ENCODE assay signal across 9 cellular contexts in genomic region chr6:10838794-10839333, GRCh38. TPM values are rescaled to one million over a fixed set of nuclear protein-coding genes. Genes with fewer than 3 reads are reported as not detected.
DNase-seq lines count a peak whose midpoint lies in the region; ATAC-seq and TF ChIP-seq lines count a peak whose summit lies in the region.
"Had no signal": no experiment of that assay in that cellular context is flagged by ENCODE, and none has a peak within 500 bp of the region (broad histone marks: within the 10 kb centered on the region; RNA-seq: fewer than 3 reads in every experiment).

No MANE protein-coding gene starts in this region.

- no peak for DNase-seq in activated T-cell treated with anti-CD3 and anti-CD28 coated beads, Interleukin-2, amount 50 U/mL, for 4 hours
- peak; percentile 15 for DNase-seq in iPS-NIHi11 (ENCODE audit: low spot score)
- DNase-seq in stimulated activated naive B cell treated with anti-CD40 and anti-IgM and Interleukin-4, amounts not matched to agents 10 μg/mL and 1 μg/mL and 100 μg/mL, for 72 hours: peak; percentile 69
- DNase-seq in T1000 (lab: John Stamatoyannopoulos, UW): no peak
- DNase-seq in mesendoderm: no peak

- H3K4me1 Mint-ChIP-seq in activated T-cell treated with anti-CD3 and anti-CD28 coated beads, Interleukin-2, amount 50 U/mL, for 4 hours (ENCODE audit: low read depth): peaks cover 24% of the 10 kb centered on the region
- peaks cover 9 to 27% of the 10 kb centered on the region in 2 donors for H3K4me1 Mint-ChIP-seq in stimulated activated naive B cell treated with anti-CD40 and anti-IgM and Interleukin-4, amounts not matched to agents 10 μg/mL and 1 μg/mL and 100 μg/mL, for 72 hours

- peak overlapping the region; percentile 85 for H3K4me2 ChIP-seq in DOHH2 (ENCODE audit: low read length)
- H3K4me2 ChIP-seq in mesendoderm (ENCODE audit: low read length): no peak overlapping the region

- H3K79me2 ChIP-seq in DOHH2 (ENCODE audit: control insufficient read depth, low read length) (no peaks in the 10 kb centered on the region), mesendoderm (ENCODE audit: control insufficient read depth, insufficient read depth, low read length) (no peaks in the 10 kb centered on the region)

- no peak overlapping the region for H2AK5ac ChIP-seq in mesendoderm (ENCODE audit: low read length)

- H3F3A ChIP-seq in DOHH2 (ENCODE audit: control insufficient read depth, insufficient read depth): 0 out of 2 replicates have a peak, but pooled peaks cover 2% of the 10 kb centered on the region

- H3K18ac ChIP-seq in mesendoderm (ENCODE audit: low read length): no peak overlapping the region

- H3K27me3 ChIP-seq in DOHH2 (ENCODE audit: control insufficient read depth, low read length) (peaks cover 41% of the 10 kb centered on the region), mesendoderm (ENCODE audit: insufficient read depth, low read length, poor library complexity) (peaks cover 2% of the 10 kb centered on the region)

- H3K36me3 Mint-ChIP-seq in activated T-cell treated with anti-CD3 and anti-CD28 coated beads, Interleukin-2, amount 50 U/mL, for 4 hours (ENCODE audit: insufficient read depth): peaks cover 2% of the 10 kb centered on the region
- H3K36me3 Mint-ChIP-seq in stimulated activated naive B cell treated with anti-CD40 and anti-IgM and Interleukin-4, amounts not matched to agents 10 μg/mL and 1 μg/mL and 100 μg/mL, for 72 hours: peaks cover 6 to 7% of the 10 kb centered on the region in 2 donors

- no peaks in the 10 kb centered on the region for H3K79me1 ChIP-seq in mesendoderm (ENCODE audit: low read length)

- no peak overlapping the region for H4K8ac ChIP-seq in mesendoderm (ENCODE audit: low read depth, low read length)

- no peaks in the 10 kb centered on the region for H4K20me1 ChIP-seq in DOHH2 (ENCODE audit: control insufficient read depth, insufficient read depth, low read depth, low read length)

- no peak overlapping the region for H3K9ac ChIP-seq in mesendoderm (ENCODE audit: low read length)

- H4K5ac ChIP-seq in mesendoderm (ENCODE audit: low read length): no peak overlapping the region

- H3K9me2 ChIP-seq in DOHH2 (replicated peaks; ENCODE audit: control insufficient read depth, low read length): no peaks in the 10 kb centered on the region

- H3K27ac ChIP-seq in DOHH2 (ENCODE audit: low read depth, low read length): no peak overlapping the region
- no peak overlapping the region for H3K27ac ChIP-seq in mesendoderm (ENCODE audit: low read depth, low read length)

- H2BK15ac ChIP-seq in mesendoderm (replicated peaks; ENCODE audit: low read depth): no peak overlapping the region

- H3K36me3 ChIP-seq in DOHH2 (ENCODE audit: control insufficient read depth, low read length) (no peaks in the 10 kb centered on the region), mesendoderm (ENCODE audit: control insufficient read depth, insufficient read depth, low read length) (no peaks in the 10 kb centered on the region)

- H2BK5ac ChIP-seq in mesendoderm (ENCODE audit: low read length): no peak overlapping the region

- H2BK120ac ChIP-seq in mesendoderm (ENCODE audit: low read depth, low read length): no peak overlapping the region

- peak overlapping the region; percentile 73 for H3K4me3 ChIP-seq in DOHH2 (ENCODE audit: low read length)
- no peak overlapping the region for H3K4me3 ChIP-seq in mesendoderm (ENCODE audit: low read length)

- peak overlapping the region; percentile 81 for H3K4me3 Mint-ChIP-seq in activated T-cell treated with anti-CD3 and anti-CD28 coated beads, Interleukin-2, amount 50 U/mL, for 4 hours
- peak overlapping the region; percentile 83 to 85 for H3K4me3 Mint-ChIP-seq in stimulated activated naive B cell treated with anti-CD40 and anti-IgM and Interleukin-4, amounts not matched to agents 10 μg/mL and 1 μg/mL and 100 μg/mL, for 72 hours

- peak overlapping the region; percentile 96 for H3K27ac Mint-ChIP-seq in stimulated activated naive B cell treated with anti-CD40 and anti-IgM and Interleukin-4, amounts not matched to agents 10 μg/mL and 1 μg/mL and 100 μg/mL, for 72 hours

- no peak overlapping the region for H3K56ac ChIP-seq in mesendoderm (ENCODE audit: low read length)

- no CpG with 5 or more reads among the region's 8 CpGs for WGBS in mesendoderm (ENCODE audit: extremely low coverage, insufficient coverage, low lambda C conversion rate)

- H3K4me1 ChIP-seq in DOHH2 (ENCODE audit: control insufficient read depth, low read length) (peaks cover 25% of the 10 kb centered on the region), mesendoderm (ENCODE audit: control insufficient read depth, low read depth, low read length) (no peaks in the 10 kb centered on the region)

- ATAC-seq in GM19467 (IDR thresholded peaks at IDR 0.05; ENCODE audit: unreplicated experiment): peak; percentile 61
- peak; percentile 57 for ATAC-seq in HG03469 (IDR thresholded peaks at IDR 0.05; ENCODE audit: unreplicated experiment)
- peak; percentile 66 to 70 for ATAC-seq in activated T-cell treated with anti-CD3 and anti-CD28 coated beads, Interleukin-2, amount 50 U/mL, for 4 hours
- ATAC-seq in stimulated activated naive B cell treated with anti-CD40 and anti-IgM and Interleukin-4, amounts not matched to agents 10 μg/mL and 1 μg/mL and 100 μg/mL, for 72 hours (replicated peaks): peak; percentile 82 to 83

- no peaks in the 10 kb centered on the region for H3K9me3 Mint-ChIP-seq in activated T-cell treated with anti-CD3 and anti-CD28 coated beads, Interleukin-2, amount 50 U/mL, for 4 hours
- H3K9me3 Mint-ChIP-seq in stimulated activated naive B cell treated with anti-CD40 and anti-IgM and Interleukin-4, amounts not matched to agents 10 μg/mL and 1 μg/mL and 100 μg/mL, for 72 hours: peaks cover 3 to 6% of the 10 kb centered on the region in 2 donors

- H3K4ac ChIP-seq in mesendoderm (ENCODE audit: low read depth, low read length): no peak overlapping the region

- H3K23ac ChIP-seq in mesendoderm (ENCODE audit: low read length): no peak overlapping the region

- peaks cover 56% of the 10 kb centered on the region for H3K27me3 Mint-ChIP-seq in activated T-cell treated with anti-CD3 and anti-CD28 coated beads, Interleukin-2, amount 50 U/mL, for 4 hours (ENCODE audit: low read depth)
- H3K27me3 Mint-ChIP-seq in stimulated activated naive B cell treated with anti-CD40 and anti-IgM and Interleukin-4, amounts not matched to agents 10 μg/mL and 1 μg/mL and 100 μg/mL, for 72 hours: peaks cover 40 to 59% of the 10 kb centered on the region in 2 donors

- no peak for TF ChIP-seq CTCF in DOHH2 (IDR thresholded peaks at IDR 0.05; ENCODE audit: low read depth, low read length, poor library complexity, severe bottlenecking)

- no peaks in the 10 kb centered on the region for H3K9me3 ChIP-seq in DOHH2 (ENCODE audit: control insufficient read depth, insufficient read depth, low read length)

RNA-seq across cellular contexts. Expression of gene MAK, which starts 0.5 kb away (rescaled TPM):
- total RNA-seq in activated T-cell treated with anti-CD3 and anti-CD28 coated beads, Interleukin-2, amount 50 U/mL, for 4 hours: under 1 TPM; 0.35 to 0.84 (median 0.58) TPM
- 0.11 TPM for polyA plus RNA-seq in mesendoderm (2013, experiment 1 of 2)
- 0.06 TPM for polyA plus RNA-seq in mesendoderm (2013, experiment 2 of 2)

RNA-seq across cellular contexts. Expression of gene GCM2, which starts 43.0 kb away (rescaled TPM):
- not detected for total RNA-seq in activated T-cell treated with anti-CD3 and anti-CD28 coated beads, Interleukin-2, amount 50 U/mL, for 4 hours
- polyA plus RNA-seq in mesendoderm (2013, experiment 1 of 2): 0.06 TPM
- 0.06 TPM for polyA plus RNA-seq in mesendoderm (2013, experiment 2 of 2)
- total RNA-seq: T-helper 1 cell treated with Interleukin-12 subunit alpha and Interleukin-12 subunit beta and Interleukin-4 antibody, amounts not matched to agents 30 ng/mL and 1 ng/mL, for 36 hours had no signal

RNA-seq across cellular contexts. Expression of gene SYCP2L, which starts 48.0 kb away (rescaled TPM):
- total RNA-seq in activated T-cell treated with anti-CD3 and anti-CD28 coated beads, Interleukin-2, amount 50 U/mL, for 4 hours: under 1 TPM in 1 of 3 donors, not detected in 2; 0.33 TPM
- 3.0 TPM for polyA plus RNA-seq in mesendoderm (2013, experiment 1 of 2)
- 2.8 TPM for polyA plus RNA-seq in mesendoderm (2013, experiment 2 of 2)
- total RNA-seq: T-helper 1 cell treated with Interleukin-12 subunit alpha and Interleukin-12 subunit beta and Interleukin-4 antibody, amounts not matched to agents 30 ng/mL and 1 ng/mL, for 36 hours had no signal

Comparison
In these comparisons a context has a peak if more than half of its experiments do, and no peak if none do; other contexts are left out.
1. DNase-seq: peak in iPS-NIHi11 (single experiment) and stimulated activated naive B cell treated with anti-CD40 and anti-IgM and Interleukin-4, amounts not matched to agents 10 μg/mL and 1 μg/mL and 100 μg/mL, for 72 hours (single experiment); none in activated T-cell treated with anti-CD3 and anti-CD28 coated beads, Interleukin-2, amount 50 U/mL, for 4 hours (single experiment), T1000 (single experiment) and mesendoderm (single experiment).
2. Peak in every context shown above with its lines, with median percentiles within 50 percentile points of each other: ATAC-seq.